Comparison of ENCODE assay signal across 1 cellular context in the genomic region with DNA sequence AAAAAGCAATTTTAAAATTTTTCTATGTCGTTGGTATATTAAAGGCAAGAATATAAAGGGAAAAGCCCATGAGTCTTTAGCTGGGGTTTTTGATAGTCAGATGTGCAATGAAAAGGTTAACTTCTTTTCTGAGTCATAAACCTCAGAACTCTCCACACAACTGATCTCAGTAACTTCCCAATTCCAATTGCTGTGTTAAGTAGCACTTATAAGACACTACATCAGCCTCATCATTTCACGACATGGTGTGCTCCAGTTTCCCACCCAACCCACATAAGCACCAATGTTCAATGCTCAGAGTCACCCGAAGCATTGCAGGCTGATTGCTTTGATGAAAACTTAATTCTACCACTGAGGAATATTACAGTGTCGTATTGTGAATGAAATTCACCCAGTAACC.
TF ChIP-seq lines count a peak whose summit lies in the region.

No MANE protein-coding gene starts in this region.

TF ChIP-seq in SK-N-SH treated with all-trans-retinoic acid at 6 μM for 48 hours, 23 proteins besides CTCF, POLR2A, EP300 and RAD21 (continued from another document):
- TF ChIP-seq BACH2 (CRISPR knock-in tag; IDR thresholded peaks at IDR 0.05; ENCODE audit: borderline replicate concordance) (no peak), ZFP30 (CRISPR knock-in tag; IDR thresholded peaks at IDR 0.05) (no peak), ESRRG (CRISPR knock-in tag; IDR thresholded peaks at IDR 0.05) (no peak), PPARA (CRISPR knock-in tag; IDR thresholded peaks at IDR 0.05; ENCODE audit: borderline replicate concordance) (no peak), ZC3H10 (CRISPR knock-in tag; IDR thresholded peaks at IDR 0.05) (no peak), OSR1 (CRISPR knock-in tag; IDR thresholded peaks at IDR 0.05) (no peak), SNAI2 (CRISPR knock-in tag; IDR thresholded peaks at IDR 0.05) (no peak), ISL1 (CRISPR knock-in tag; IDR thresholded peaks at IDR 0.05) (no peak), TOX (CRISPR knock-in tag; IDR thresholded peaks at IDR 0.05; ENCODE audit: borderline replicate concordance) (no peak)
